In genomic region chr15:75647370-75648155, GRCh38 we compare ENCODE assay signal across 8 cellular contexts. TPM values are rescaled to one million over a fixed set of nuclear protein-coding genes. Genes with fewer than 3 reads are reported as not detected.
DNase-seq lines count a peak whose midpoint lies in the region; ATAC-seq and TF ChIP-seq lines count a peak whose summit lies in the region.

A gene with protein sequence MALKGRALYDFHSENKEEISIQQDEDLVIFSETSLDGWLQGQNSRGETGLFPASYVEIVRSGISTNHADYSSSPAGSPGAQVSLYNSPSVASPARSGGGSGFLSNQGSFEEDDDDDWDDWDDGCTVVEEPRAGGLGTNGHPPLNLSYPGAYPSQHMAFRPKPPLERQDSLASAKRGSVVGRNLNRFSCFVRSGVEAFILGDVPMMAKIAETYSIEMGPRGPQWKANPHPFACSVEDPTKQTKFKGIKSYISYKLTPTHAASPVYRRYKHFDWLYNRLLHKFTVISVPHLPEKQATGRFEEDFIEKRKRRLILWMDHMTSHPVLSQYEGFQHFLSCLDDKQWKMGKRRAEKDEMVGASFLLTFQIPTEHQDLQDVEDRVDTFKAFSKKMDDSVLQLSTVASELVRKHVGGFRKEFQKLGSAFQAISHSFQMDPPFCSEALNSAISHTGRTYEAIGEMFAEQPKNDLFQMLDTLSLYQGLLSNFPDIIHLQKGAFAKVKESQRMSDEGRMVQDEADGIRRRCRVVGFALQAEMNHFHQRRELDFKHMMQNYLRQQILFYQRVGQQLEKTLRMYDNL (plus strand): TSS chr15:75647912. CDS start chr15:75649103, 1,191 bp downstream.

- no peaks in the 10 kb centered on the region for H3K27me3 ChIP-seq in lower lobe of right lung (ENCODE audit: low read depth)

- peaks cover 53% of the 10 kb centered on the region for H3K4me1 ChIP-seq in lower lobe of right lung

- no peaks in the 10 kb centered on the region for H3K27me3 Mint-ChIP-seq in effector memory CD8-positive, alpha-beta T cell

- peaks cover 17% of the 10 kb centered on the region for H3K36me3 ChIP-seq in lower lobe of right lung

- H3K4me3 Mint-ChIP-seq in effector memory CD8-positive, alpha-beta T cell = peak within 1 kb of the TSS; percentile 84 to 86

- H3K36me3 Mint-ChIP-seq in effector memory CD8-positive, alpha-beta T cell (ENCODE audit: insufficient read depth) = no peaks in the 10 kb centered on the region

- H3K9me3 Mint-ChIP-seq in effector memory CD8-positive, alpha-beta T cell = no peaks in the 10 kb centered on the region

- intact Hi-C loops in lower lobe of right lung (cut with DNase I) = no loop called here

- H3K4me3 ChIP-seq in lower lobe of right lung = peak within 1 kb of the TSS; percentile 82

- H3K27ac ChIP-seq in lower lobe of right lung = peak within 1 kb of the TSS; percentile 95

- peak; percentile 48 for TF ChIP-seq CTCF in lower lobe of right lung (IDR thresholded peaks at IDR 0.05)

- ATAC-seq in GM18502 (IDR thresholded peaks at IDR 0.05; ENCODE audit: poor library complexity, unreplicated experiment) = peak; percentile 59
- peak; percentile 69 for ATAC-seq in effector memory CD8-positive, alpha-beta T cell (replicated peaks)
- peak; percentile 93 for ATAC-seq in lower lobe of right lung
- no peak for ATAC-seq in GM18511 (IDR thresholded peaks at IDR 0.05; ENCODE audit: unreplicated experiment)

- no peaks in the 10 kb centered on the region for H3K9me3 ChIP-seq in lower lobe of right lung

- H3K4me1 Mint-ChIP-seq in effector memory CD8-positive, alpha-beta T cell (ENCODE audit: low read depth in 2 of 2) = peaks cover 26 to 44% of the 10 kb centered on the region in 2 donors

- H3K27ac Mint-ChIP-seq in effector memory CD8-positive, alpha-beta T cell = peak within 1 kb of the TSS; percentile 15 to 90

- DNase-seq in A172 (ENCODE audit: low spot score) = peak; percentile 59
- DNase-seq in NCI-H345 treated with DMSO at 0.1 percent for 48 hours (lab: John Stamatoyannopoulos, UW; ENCODE audit: unreplicated experiment) = peak; percentile 8
- DNase-seq in activated CD8-positive, alpha-beta memory T cell treated with anti-CD3 and anti-CD28 coated beads for 24 hours = peak; percentile 81
- peak; percentile 27 to 37 (median 29) for DNase-seq in effector memory CD8-positive, alpha-beta T cell
- DNase-seq in lower lobe of right lung = peak; percentile 86
- DNase-seq in stimulated activated CD4-positive, alpha-beta T cell treated with anti-CD3 and anti-CD28 coated beads, TNF-alpha, amount 100 ng/mL, for 48 hours (ENCODE audit: low read depth in 3 of 3) = peak; percentile 34 to 43 (median 37)

RNA-seq across cellular contexts. Expression of the gene that starts here (rescaled TPM):
- 9.3 and 14.1 TPM in 2 replicates for total RNA-seq in A172 (2014; rRNA removed; shearing (Covaris generic))
- total RNA-seq in lower lobe of right lung = 28.9 TPM

Comparison
In these comparisons a context has a peak if more than half of its experiments do, and no peak if none do; other contexts are left out.
1. DNase-seq: peak in every context shown above with its lines; median percentile 86 in lower lobe of right lung; 81 in activated CD8-positive, alpha-beta memory T cell treated with anti-CD3 and anti-CD28 coated beads for 24 hours; 59 in A172; 37 in stimulated activated CD4-positive, alpha-beta T cell treated with anti-CD3 and anti-CD28 coated beads, TNF-alpha, amount 100 ng/mL, for 48 hours; 29 in effector memory CD8-positive, alpha-beta T cell; 8 in NCI-H345 treated with DMSO at 0.1 percent for 48 hours.